ENCODE assay signal across 28 cellular contexts in genomic region chr5:33964132-33964531, GRCh38. TPM values are rescaled to one million over a fixed set of nuclear protein-coding genes. Genes with fewer than 3 reads are reported as not detected.
DNase-seq lines count a peak whose midpoint lies in the region; ATAC-seq, FAIRE-seq and TF ChIP-seq lines count a peak whose summit lies in the region.
"Had no signal": no experiment of that assay in that cellular context is flagged by ENCODE, and none has a peak within 500 bp of the region (broad histone marks: within the 10 kb centered on the region; RNA-seq: fewer than 3 reads in every experiment).

No MANE protein-coding gene starts in this region.

- ATAC-seq in GM18868 (IDR thresholded peaks at IDR 0.05; ENCODE audit: unreplicated experiment) (peak; percentile 58), HG03378 (IDR thresholded peaks at IDR 0.05; ENCODE audit: unreplicated experiment) (peak; percentile 49), HG03108 (IDR thresholded peaks at IDR 0.05; ENCODE audit: unreplicated experiment) (no peak)
- ATAC-seq: lower lobe of right lung, pancreas, right cardiac atrium had no signal

- H3K4me3 ChIP-seq in GM12865 (ENCODE audit: low read depth, low read length) (no peak overlapping the region), fibroblast of the aortic adventitia (ENCODE audit: low read depth, low read length) (no peak overlapping the region)
- H3K4me3 ChIP-seq: lower lobe of right lung, pancreas, tibial nerve had no signal

- DNase-seq in GM12865 (ENCODE audit: low read depth) (peak; percentile 22), fibroblast of the aortic adventitia (ENCODE audit: low read depth) (peak; percentile 35), NCI-H345 treated with DMSO at 0.1 percent for 48 hours (lab: John Stamatoyannopoulos, UW; ENCODE audit: unreplicated experiment) (no peak), GM19239 (ENCODE audit: insufficient read length, low spot score) (no peak)
- DNase-seq: activated CD4-positive, alpha-beta T cell treated with anti-CD3 and anti-CD28 coated beads, Interleukin-2, amount 10 ng/mL, durations not matched to agents 7 days and 5 days; activated effector memory CD4-positive, alpha-beta T cell treated with anti-CD3 and anti-CD28 coated beads, Interleukin-2, amount 50 U/mL, for 16 hours; activated naive CD8-positive, alpha-beta T cell treated with anti-CD3 and anti-CD28 coated beads, Interleukin-2, amount 10 ng/mL, durations not matched to agents 7 days and 5 days; CD4-positive, alpha-beta T cell; central memory CD4-positive, alpha-beta T cell; KG1; kidney glomerular epithelial cell; lower lobe of right lung; NCI-H146; NCI-H2171; NCI-H526; pancreas; right cardiac atrium; SK-N-SH; stimulated activated CD4-positive, alpha-beta T cell treated with anti-CD3 and anti-CD28 coated beads, Interleukin-12 subunit alpha, Interleukin-12 subunit beta, amount 100 ng/mL, for 4 hours had no signal

- no peak for FAIRE-seq in GM19239 (lab: Jason Lieb, UNC)
- FAIRE-seq: endometrium, pancreas had no signal

- TF ChIP-seq CTCF in GM12865 (IDR thresholded peaks at IDR 0.05; ENCODE audit: insufficient read depth, low read depth, low read length, missing control alignments) = no peak
- TF ChIP-seq CTCF in fibroblast of the aortic adventitia (IDR thresholded peaks at IDR 0.05; ENCODE audit: insufficient read depth, low read length) = no peak

RNA-seq across cellular contexts. Expression of gene SLC45A2, which starts 20.4 kb away (rescaled TPM):
- 0.09 TPM in 1 of 2 replicates, not detected in the other for total RNA-seq in fibroblast of the aortic adventitia (ENCODE audit: low replicate concordance)
- total RNA-seq: CD4-positive, alpha-beta T cell; glomerular endothelial cell; lower lobe of right lung; tibial nerve had no signal

RNA-seq across cellular contexts. Expression of gene RXFP3, which starts 27.9 kb away (rescaled TPM):
- not detected in 2 replicates for total RNA-seq in fibroblast of the aortic adventitia (ENCODE audit: low replicate concordance)
- total RNA-seq: activated CD4-positive, alpha-beta T cell treated with anti-CD3 and anti-CD28 coated beads, Interleukin-2, amount 10 ng/mL, durations not matched to agents 7 days and 5 days; activated naive CD8-positive, alpha-beta T cell treated with anti-CD3 and anti-CD28 coated beads, Interleukin-2, amount 10 ng/mL, durations not matched to agents 7 days and 5 days; CD4-positive, alpha-beta T cell; fibroblast of lung; glomerular endothelial cell; lower lobe of right lung; mucosa of gallbladder; right cardiac atrium; T-helper 2 cell treated with Interferon-gamma antibody and Interleukin-4, amounts not matched to agents 100 ng/mL and 5 ng/mL, for 36 hours; tibial nerve had no signal

RNA-seq across cellular contexts. Expression of gene AMACR, which starts 43.7 kb away (rescaled TPM):
- total RNA-seq in fibroblast of the aortic adventitia (ENCODE audit: low replicate concordance) = 10.7 and 19.1 TPM in 2 replicates

Comparison
In these comparisons a context has a peak if more than half of its experiments do, and no peak if none do; other contexts are left out.
1. DNase-seq: peak in GM12865 (single experiment) and fibroblast of the aortic adventitia (single experiment); none in NCI-H345 treated with DMSO at 0.1 percent for 48 hours (single experiment) and GM19239 (single experiment).